Comparison of ENCODE assay signal across 13 cellular contexts in the genomic region with DNA sequence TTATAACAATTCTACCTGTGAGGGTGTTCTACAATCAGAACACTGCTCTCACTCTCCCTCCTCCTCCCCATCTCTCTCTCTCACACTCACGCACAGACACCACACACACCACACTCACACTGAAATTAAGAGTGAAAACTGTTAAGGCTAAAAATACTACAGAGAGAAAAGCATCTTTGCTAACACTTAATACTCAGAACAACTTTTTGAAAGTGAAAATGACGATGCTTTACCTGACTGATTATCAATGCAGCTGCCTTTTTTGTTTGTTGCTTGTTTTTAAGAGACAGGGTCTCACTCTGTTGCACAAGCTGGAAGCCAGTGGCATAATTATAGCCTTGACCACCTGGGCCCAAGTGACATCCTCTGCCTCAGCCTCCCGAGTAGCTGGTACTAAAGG.
DNase-seq lines count a peak whose midpoint lies in the region; ATAC-seq, FAIRE-seq and TF ChIP-seq lines count a peak whose summit lies in the region.
"Had no signal": no experiment of that assay in that cellular context is flagged by ENCODE, and none has a peak within 500 bp of the region (broad histone marks: within the 10 kb centered on the region; RNA-seq: fewer than 3 reads in every experiment).

No MANE protein-coding gene starts in this region.

- H3K4me3 Mint-ChIP-seq in chondrocyte (ENCODE audit: unreplicated experiment), result no peak overlapping the region
- H3K4me3 Mint-ChIP-seq: activated CD4-positive, alpha-beta T cell treated with anti-CD3 and anti-CD28 coated beads, Interleukin-2, amount 10 ng/mL, durations not matched to agents 24 days and 14 days; brain; natural killer cell treated with Interleukin-12 subunit alpha and Interleukin-12 subunit beta and Interleukin-15 and Interleukin-18, amount 100 ng/mL, for 72 hours had no signal

- H3K9me3 Mint-ChIP-seq in chondrocyte (ENCODE audit: low read depth), result no peaks in the 10 kb centered on the region
- H3K9me3 Mint-ChIP-seq: activated CD4-positive, alpha-beta T cell treated with anti-CD3 and anti-CD28 coated beads, Interleukin-2, amount 10 ng/mL, durations not matched to agents 24 days and 14 days; brain; natural killer cell treated with Interleukin-12 subunit alpha and Interleukin-12 subunit beta and Interleukin-15 and Interleukin-18, amount 100 ng/mL, for 72 hours had no signal

- H3K4me1 ChIP-seq in gastrocnemius medialis, result no peaks in the 10 kb centered on the region

- no peak for TF ChIP-seq CTCF in chondrocyte (IDR thresholded peaks at IDR 0.05)
- no peak for TF ChIP-seq CTCF in gastrocnemius medialis (IDR thresholded peaks at IDR 0.05 in 4 of 5, conservative IDR thresholded peaks at IDR 0.05 in 1 of 5)

- intact Hi-C loops in gastrocnemius medialis (cut with DNase I; ENCODE audit: low total_unique reads), result no loop called here

- no peak overlapping the region for H3K27ac ChIP-seq in gastrocnemius medialis

- no peaks in the 10 kb centered on the region for H3K9me3 ChIP-seq in gastrocnemius medialis
- H3K9me3 ChIP-seq: heart left ventricle had no signal

- DNase-seq in chondrocyte (ENCODE audit: low spot score) (no peak), gastrocnemius medialis (no peak), frontal cortex (ENCODE audit: low spot score in 2 of 2) (no peak)
- no peak for DNase-seq in stimulated activated naive CD4-positive, alpha-beta T cell treated with Interleukin-2 at 50 U/mL for 16 hours (lab: John Stamatoyannopoulos, UW)
- DNase-seq: activated CD4-positive, alpha-beta T cell treated with anti-CD3 and anti-CD28 coated beads, Interleukin-2, amount 10 ng/mL, durations not matched to agents 24 days and 14 days; heart left ventricle; NCI-H526 treated with DMSO at 0.1 percent for 48 hours had no signal

- H3K27me3 Mint-ChIP-seq in chondrocyte (ENCODE audit: low read depth), result no peaks in the 10 kb centered on the region
- H3K27me3 Mint-ChIP-seq: brain had no signal

- no peaks in the 10 kb centered on the region for H3K27me3 ChIP-seq in gastrocnemius medialis
- H3K27me3 ChIP-seq: heart left ventricle had no signal

- TF ChIP-seq POLR2A in gastrocnemius medialis (IDR thresholded peaks at IDR 0.05), result no peak

- peak; percentile 64 for ATAC-seq in GM18498 (IDR thresholded peaks at IDR 0.05; ENCODE audit: unreplicated experiment)
- peak; percentile 45 for ATAC-seq in GM21423 (IDR thresholded peaks at IDR 0.05; ENCODE audit: unreplicated experiment)
- ATAC-seq in HG03103 (IDR thresholded peaks at IDR 0.05; ENCODE audit: low read depth, unreplicated experiment), result peak; percentile 69
- ATAC-seq in gastrocnemius medialis, result no peak
- ATAC-seq in esophagus mucosa, result no peak

- H3K4me3 ChIP-seq in gastrocnemius medialis, result no peak overlapping the region
- H3K4me3 ChIP-seq: heart left ventricle had no signal

- no peak for FAIRE-seq in frontal cortex (lab: Jason Lieb, UNC)

- in situ Hi-C loops in gastrocnemius medialis (cut with MboI; ENCODE audit: low sequenced_read_pairs in 4 of 4), result no loop called here

- H3K4me1 Mint-ChIP-seq in chondrocyte (ENCODE audit: low read depth), result peaks cover 75% of the 10 kb centered on the region
- H3K4me1 Mint-ChIP-seq: activated CD4-positive, alpha-beta T cell treated with anti-CD3 and anti-CD28 coated beads, Interleukin-2, amount 10 ng/mL, durations not matched to agents 24 days and 14 days had no signal

- no peaks in the 10 kb centered on the region for H3K36me3 ChIP-seq in gastrocnemius medialis
- H3K36me3 ChIP-seq: heart left ventricle had no signal

- peaks cover 2% of the 10 kb centered on the region for H3K36me3 Mint-ChIP-seq in chondrocyte (ENCODE audit: low read depth)
- H3K36me3 Mint-ChIP-seq: brain had no signal

- peak overlapping the region; percentile 99 for H3K27ac Mint-ChIP-seq in chondrocyte (ENCODE audit: unreplicated experiment)
- H3K27ac Mint-ChIP-seq: activated CD4-positive, alpha-beta T cell treated with anti-CD3 and anti-CD28 coated beads, Interleukin-2, amount 10 ng/mL, durations not matched to agents 24 days and 14 days; brain had no signal

Comparison
In these comparisons a context has a peak if more than half of its experiments do, and no peak if none do; other contexts are left out.
1. ATAC-seq: peak in GM18498 (single experiment), GM21423 (single experiment) and HG03103 (single experiment); none in gastrocnemius medialis (0 of 2) and esophagus mucosa (single experiment).